15 cellular contexts compared by ENCODE assay signal in the genomic region with DNA sequence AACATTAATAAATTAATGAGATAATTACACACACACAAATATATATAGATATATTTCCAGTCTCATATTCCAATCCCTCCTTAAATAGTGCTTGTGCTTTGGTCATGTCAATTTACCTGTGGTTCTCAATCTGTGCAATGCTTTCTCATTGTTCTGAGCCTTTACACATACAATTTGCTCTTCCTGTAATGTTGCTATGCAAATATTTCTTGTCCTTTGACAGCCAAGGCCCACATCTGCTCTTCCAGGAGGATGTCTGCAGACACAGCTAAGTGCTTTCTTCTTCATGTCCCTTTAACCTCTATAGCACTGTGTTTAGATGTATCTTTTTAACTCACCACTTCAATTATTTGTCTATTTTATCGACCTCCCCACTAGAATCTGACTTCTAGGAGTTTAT.
A peak's percentile ranks its signal among the peaks of the same experiment; 100 is the strongest.
DNase-seq lines count a peak whose midpoint lies in the region; ATAC-seq and TF ChIP-seq lines count a peak whose summit lies in the region.
"Had no signal": no experiment of that assay in that cellular context is flagged by ENCODE, and none has a peak within 500 bp of the region (broad histone marks: within the 10 kb centered on the region; RNA-seq: fewer than 3 reads in every experiment).

No MANE protein-coding gene starts in this region.

- no peak for TF ChIP-seq CTCF in foreskin fibroblast (IDR thresholded peaks at IDR 0.05; ENCODE audit: low read depth, low read length)

- ATAC-seq in GM18517 (IDR thresholded peaks at IDR 0.05; ENCODE audit: unreplicated experiment) (peak; percentile 65), GM19468 (IDR thresholded peaks at IDR 0.05; ENCODE audit: extremely low read depth, unreplicated experiment) (peak; percentile 54), HG02981 (IDR thresholded peaks at IDR 0.05; ENCODE audit: unreplicated experiment) (peak; percentile 54), GM18868 (IDR thresholded peaks at IDR 0.05; ENCODE audit: unreplicated experiment) (no peak)

- DNase-seq in NCI-H1417 (lab: John Stamatoyannopoulos, UW): peak in 2 of 3 experiments; percentile 20 to 68
- DNase-seq in SW480 (ENCODE audit: low spot score): no peak
- DNase-seq in foreskin fibroblast: no peak
- DNase-seq in HK-2 (ENCODE audit: unreplicated experiment): no peak
- DNase-seq: activated CD4-positive, alpha-beta T cell treated with anti-CD3 and anti-CD28 coated beads, Interleukin-2, amount 10 ng/mL, durations not matched to agents 7 days and 5 days; DMS79; H9; mammary epithelial cell; NCI-H446; T-helper 1 cell had no signal

- H3K4me3 ChIP-seq in foreskin fibroblast (ENCODE audit: low read depth in 1 of 2, low read length in 2 of 2): no peak overlapping the region
- H3K4me3 ChIP-seq: neural progenitor cell had no signal

Comparison
In these comparisons a context has a peak if more than half of its experiments do, and no peak if none do; other contexts are left out.
1. DNase-seq: peak in NCI-H1417 (2 of 3); none in SW480 (single experiment), foreskin fibroblast (0 of 2) and HK-2 (single experiment).